Comparison of ENCODE assay signal across 2 cellular contexts in the genomic region with DNA sequence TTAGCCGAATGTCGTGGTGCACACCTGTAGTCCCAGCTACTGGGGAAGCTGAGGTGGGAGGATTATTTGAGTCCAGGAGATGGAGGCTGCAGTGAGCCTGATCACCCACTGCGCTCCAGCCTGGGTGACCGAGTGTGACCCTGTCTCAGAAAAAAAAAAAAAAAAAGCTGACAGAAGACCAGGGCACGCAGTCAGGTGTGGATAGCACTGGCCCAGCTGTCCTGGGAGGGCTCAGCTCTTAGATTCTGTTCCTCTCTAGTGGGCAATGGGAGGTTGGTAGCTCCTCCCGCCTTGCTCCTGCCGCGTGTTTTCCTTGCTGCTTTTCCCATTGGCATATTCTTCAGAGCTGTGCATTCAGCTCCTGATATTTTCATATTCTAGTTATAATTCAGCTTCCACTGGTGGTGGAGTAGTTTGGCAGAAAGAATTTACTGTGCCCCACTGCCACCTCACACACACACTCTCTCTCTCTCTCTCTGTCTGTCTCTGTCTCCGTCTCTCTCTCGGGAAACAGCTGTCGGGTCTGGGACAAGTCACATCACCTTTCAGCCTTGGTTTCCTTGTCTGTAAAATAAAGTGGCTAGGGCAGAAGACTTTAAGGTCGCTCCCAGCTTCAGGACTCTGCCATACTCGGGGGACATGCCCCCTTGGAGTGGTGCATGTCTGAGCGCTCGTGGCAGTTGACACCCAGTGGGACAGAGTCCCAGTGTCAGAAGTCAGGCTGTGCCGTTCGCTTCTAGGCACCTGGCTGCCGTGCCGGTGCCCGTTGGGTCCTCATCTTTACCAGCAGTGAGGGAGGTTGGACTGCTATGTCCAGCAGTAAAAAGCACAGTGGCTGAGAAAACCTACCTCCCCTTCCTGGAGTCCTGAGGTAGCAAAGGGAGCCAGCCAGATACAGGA.
TF ChIP-seq lines count a peak whose summit lies in the region.

No MANE protein-coding gene starts in this region.

TF ChIP-seq in HEK293, 187 proteins besides CTCF, POLR2A, EP300 and RAD21:
- no peak for TF ChIP-seq MEIS1 (CRISPR knock-in tag; IDR thresholded peaks at IDR 0.05; ENCODE audit: borderline replicate concordance)
- no peak for TF ChIP-seq ZNF571 (tag by site-specific recombination; IDR thresholded peaks at IDR 0.05)
- no peak for TF ChIP-seq ZNF169 (tag by site-specific recombination; IDR thresholded peaks at IDR 0.05)
- TF ChIP-seq ZNF221 (tag by site-specific recombination; IDR thresholded peaks at IDR 0.05; ENCODE audit: borderline replicate concordance) = no peak
- TF ChIP-seq, protein P1, sequence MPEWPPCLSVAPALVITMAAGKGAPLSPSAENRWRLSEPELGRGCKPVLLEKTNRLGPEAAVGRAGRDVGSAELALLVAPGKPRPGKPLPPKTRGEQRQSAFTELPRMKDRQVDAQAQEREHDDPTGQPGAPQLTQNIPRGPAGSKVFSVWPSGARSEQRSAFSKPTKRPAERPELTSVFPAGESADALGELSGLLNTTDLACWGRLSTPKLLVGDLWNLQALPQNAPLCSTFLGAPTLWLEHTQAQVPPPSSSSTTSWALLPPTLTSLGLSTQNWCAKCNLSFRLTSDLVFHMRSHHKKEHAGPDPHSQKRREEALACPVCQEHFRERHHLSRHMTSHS (tag by site-specific recombination; IDR thresholded peaks at IDR 0.05) = no peak
- TF ChIP-seq, protein P2, sequence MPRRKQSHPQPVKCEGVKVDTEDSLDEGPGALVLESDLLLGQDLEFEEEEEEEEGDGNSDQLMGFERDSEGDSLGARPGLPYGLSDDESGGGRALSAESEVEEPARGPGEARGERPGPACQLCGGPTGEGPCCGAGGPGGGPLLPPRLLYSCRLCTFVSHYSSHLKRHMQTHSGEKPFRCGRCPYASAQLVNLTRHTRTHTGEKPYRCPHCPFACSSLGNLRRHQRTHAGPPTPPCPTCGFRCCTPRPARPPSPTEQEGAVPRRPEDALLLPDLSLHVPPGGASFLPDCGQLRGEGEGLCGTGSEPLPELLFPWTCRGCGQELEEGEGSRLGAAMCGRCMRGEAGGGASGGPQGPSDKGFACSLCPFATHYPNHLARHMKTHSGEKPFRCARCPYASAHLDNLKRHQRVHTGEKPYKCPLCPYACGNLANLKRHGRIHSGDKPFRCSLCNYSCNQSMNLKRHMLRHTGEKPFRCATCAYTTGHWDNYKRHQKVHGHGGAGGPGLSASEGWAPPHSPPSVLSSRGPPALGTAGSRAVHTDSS (tag by site-specific recombination; IDR thresholded peaks at IDR 0.05) = no peak
- TF ChIP-seq ZNF335 (tag by site-specific recombination; conservative IDR thresholded peaks at IDR 0.05) = no peak

TF ChIP-seq in K562, 482 proteins besides CTCF, POLR2A, EP300 and RAD21:
- TF ChIP-seq SPI1 (IDR thresholded peaks at IDR 0.05; ENCODE audit: borderline replicate concordance, low read depth, low read length) (0 out of 2 replicates have a peak, but pooled peaks have one; percentile 8), ZFX (CRISPR knock-in tag; IDR thresholded peaks at IDR 0.05) (no peak)
